In genomic region chr1:200749090-200749489, GRCh38 we compare ENCODE assay signal across 20 cellular contexts. TPM values are rescaled to one million over a fixed set of nuclear protein-coding genes. Genes with fewer than 3 reads are reported as not detected.
DNase-seq lines count a peak whose midpoint lies in the region; ATAC-seq, FAIRE-seq and TF ChIP-seq lines count a peak whose summit lies in the region.
"Had no signal": no experiment of that assay in that cellular context is flagged by ENCODE, and none has a peak within 500 bp of the region (broad histone marks: within the 10 kb centered on the region; RNA-seq: fewer than 3 reads in every experiment).

No MANE protein-coding gene starts in this region.

- no peaks in the 10 kb centered on the region for H3K27me3 Mint-ChIP-seq in Caco-2 (ENCODE audit: insufficient read depth, unreplicated experiment)
- H3K27me3 Mint-ChIP-seq: CD4-positive, CD25-positive, alpha-beta regulatory T cell had no signal

- H3K4me2 ChIP-seq in GM12878 (ENCODE audit: control insufficient read depth, insufficient read depth) = no peak overlapping the region

- POLR2A ChIA-PET in GM12878 (lab: Charles Lee) = interaction anchor here (0.6 to 0.8 kb wide), 5 partner anchors 9 to 96 kb away, joined by 3 to 8 read pairs (median 4); no protein-coding TSS in a partner anchor
- POLR2A ChIA-PET in Caco-2 (lab: Charles Lee) = no interaction called here

- no peak overlapping the region for H3K9ac ChIP-seq in GM12878 (ENCODE audit: control insufficient read depth, insufficient read depth, low read length)

- intact Hi-C loops in GM12878 (cut with micrococcal nuclease; ENCODE audit: unreplicated experiment) (no loop called here), psoas muscle (cut with DNase I) (no loop called here), Caco-2 (cut with micrococcal nuclease; ENCODE audit: unreplicated experiment) (no loop called here)

- peaks cover 22% of the 10 kb centered on the region for H3K4me1 Mint-ChIP-seq in Caco-2 (ENCODE audit: low read depth, unreplicated experiment)

- no peak for FAIRE-seq in GM12878 (lab: Jason Lieb, UNC)
- FAIRE-seq: GM12892, GM19239 had no signal

- H3K27me3 ChIP-seq in GM12878 (replicated peaks in 1 of 2; ENCODE audit: control insufficient read depth in 2 of 2, insufficient read depth in 2 of 2, low read length in 1 of 2) = no peaks in the 10 kb centered on the region
- no peaks in the 10 kb centered on the region for H3K27me3 ChIP-seq in psoas muscle (ENCODE audit: insufficient read depth in 3 of 3, low read length in 2 of 3)
- no peaks in the 10 kb centered on the region for H3K27me3 ChIP-seq in Caco-2 (replicated peaks; ENCODE audit: control insufficient read depth, insufficient read depth, low read length)
- H3K27me3 ChIP-seq: MG63 had no signal

- SMC1A ChIA-PET in GM12878 (lab: Charles Lee; ENCODE audit: uncharacterized antibody, unreplicated experiment) = interaction anchor here (0.9 to 2.4 kb wide), 10 partner anchors 9 to 127 kb away, joined by 3 to 17 read pairs (median 3); partner anchors contain the start of gene CAMSAP2

- no peak overlapping the region for H3K27ac Mint-ChIP-seq in Caco-2 (ENCODE audit: unreplicated experiment)
- H3K27ac Mint-ChIP-seq: CD4-positive, CD25-positive, alpha-beta regulatory T cell had no signal

- peak; percentile 30 for ATAC-seq in GM12878
- ATAC-seq in psoas muscle = peak; percentile 27 to 65 (median 41)
- ATAC-seq in GM21576 (IDR thresholded peaks at IDR 0.05; ENCODE audit: unreplicated experiment) = no peak
- no peak for ATAC-seq in GM19395 (IDR thresholded peaks at IDR 0.05; ENCODE audit: unreplicated experiment)

- H3K4me3 ChIP-seq in GM12878 (no peak overlapping the region), psoas muscle (no peak overlapping the region), Caco-2 (ENCODE audit: low read depth, low read length) (no peak overlapping the region)
- H3K4me3 ChIP-seq: MG63 had no signal

- H3K4me1 ChIP-seq in GM12878 (ENCODE audit: control insufficient read depth, insufficient read depth, low read length) = no peaks in the 10 kb centered on the region; the same call in 1 of the 2 replicates
- H3K4me1 ChIP-seq in psoas muscle = peaks cover 16% of the 10 kb centered on the region
- H3K4me1 ChIP-seq in Caco-2 = no peaks in the 10 kb centered on the region

- BruUV-seq in GM12878 (replicated peaks; lab: Mats Ljungman, UMichigan) (no TSS peak), Caco-2 (replicated peaks; lab: Mats Ljungman, UMichigan) (no TSS peak)

- H3K36me3 ChIP-seq in GM12878 (ENCODE audit: control insufficient read depth in 2 of 2, insufficient read depth in 2 of 2, low read length in 1 of 2) (no peaks in the 10 kb centered on the region; a peak in 2 of 4 replicates), psoas muscle (ENCODE audit: insufficient read depth in 1 of 2, low read depth in 1 of 2) (no peaks in the 10 kb centered on the region), Caco-2 (ENCODE audit: control insufficient read depth, insufficient read depth, low read length) (no peaks in the 10 kb centered on the region)

- TF ChIP-seq EP300 in GM12878 (IDR thresholded peaks at IDR 0.05; ENCODE audit: borderline replicate concordance in 1 of 2, control insufficient read depth in 1 of 2, low read depth in 2 of 2, low read length in 2 of 2) = no peak

- H3K36me3 Mint-ChIP-seq in Caco-2 (ENCODE audit: insufficient read depth, unreplicated experiment) = peaks cover 18% of the 10 kb centered on the region

- CTCF ChIA-PET in GM12878 (lab: Yijun Ruan, JAX) (interaction anchor here (0.5 to 1.5 kb wide), 7 partner anchors 8 to 223 kb away, joined by 3 to 4 read pairs (median 3); no protein-coding TSS in a partner anchor), Caco-2 (lab: Charles Lee) (no interaction called here)

- no peaks in the 10 kb centered on the region for H4K20me1 ChIP-seq in GM12878 (ENCODE audit: control insufficient read depth, insufficient read depth)

- TF ChIP-seq POLR2A in GM12878 (IDR thresholded peaks at IDR 0.05; ENCODE audit: low read depth, low read length) = no peak

- TF ChIP-seq RAD21 in GM12878 (IDR thresholded peaks at IDR 0.05; ENCODE audit: insufficient read depth, low read depth, low read length) = no peak

- TF ChIP-seq CTCF in GM12878 (IDR thresholded peaks at IDR 0.05 in 2 of 3, conservative IDR thresholded peaks at IDR 0.05 in 1 of 3; ENCODE audit: control insufficient read depth in 2 of 3, extremely low read depth in 1 of 3, insufficient read depth in 1 of 3, low read depth in 3 of 3, low read length in 3 of 3) (no peak), psoas muscle (IDR thresholded peaks at IDR 0.05) (no peak), Caco-2 (IDR thresholded peaks at IDR 0.05; ENCODE audit: insufficient read depth in 1 of 2, low read depth in 1 of 2, low read length in 1 of 2, severe bottlenecking in 1 of 2, unreplicated experiment in 1 of 2) (no peak)

- RAD21 ChIA-PET in GM12878 (lab: Charles Lee; ENCODE audit: unreplicated experiment) = no interaction called here

- in situ Hi-C loops in GM12878 (cut with MboI) = no loop called here

- peaks cover 31% of the 10 kb centered on the region for H3K79me2 ChIP-seq in GM12878 (ENCODE audit: control insufficient read depth, insufficient read depth, low read length)

- H3K9me3 ChIP-seq in GM12878 (replicated peaks; ENCODE audit: control insufficient read depth, insufficient read depth, low read length) (no peaks in the 10 kb centered on the region), psoas muscle (no peaks in the 10 kb centered on the region), Caco-2 (no peaks in the 10 kb centered on the region)
- H3K9me3 ChIP-seq: MG63 had no signal

- H2AFZ ChIP-seq in GM12878 (ENCODE audit: control insufficient read depth, low read depth, low read length) = no peak overlapping the region

- peak; percentile 82 for DNase-seq in Ammon's horn (ENCODE audit: low spot score)
- no peak for DNase-seq in GM12878 (ENCODE audit: low read depth, low spot score)
- peak; percentile 80 for DNase-seq in medulla oblongata (ENCODE audit: extremely low spot score)
- DNase-seq in psoas muscle = no peak
- DNase-seq in Caco-2 = no peak
- DNase-seq in mesenteric fat pad (ENCODE audit: low spot score) = no peak
- DNase-seq: Calu3; CD4-positive, CD25-positive, alpha-beta regulatory T cell; DMS79 treated with DMSO at 0.1 percent for 48 hours; KBM-7; MG63; NCI-H1092 treated with DMSO at 0.1 percent for 48 hours; NCI-H187; NCI-H2171; NCI-H446 treated with DMSO at 0.1 percent for 48 hours; NCI-H82 had no signal

- H3K27ac ChIP-seq in GM12878 (ENCODE audit: control insufficient read depth, insufficient read depth) (no peak overlapping the region), psoas muscle (no peak overlapping the region)

- no peak overlapping the region for H3K4me3 Mint-ChIP-seq in Caco-2 (ENCODE audit: unreplicated experiment)
- H3K4me3 Mint-ChIP-seq: CD4-positive, CD25-positive, alpha-beta regulatory T cell had no signal

- no peaks in the 10 kb centered on the region for H3K9me3 Mint-ChIP-seq in Caco-2 (ENCODE audit: unreplicated experiment)

TF ChIP-seq in GM12878, 131 proteins besides CTCF, POLR2A, EP300 and RAD21 (continues in another document):
- TF ChIP-seq ESRRA (IDR thresholded peaks at IDR 0.05; ENCODE audit: low read length) (no peak), E2F8 (IDR thresholded peaks at IDR 0.05; ENCODE audit: low read depth, partially characterized antibody) (no peak)

RNA-seq across cellular contexts. Expression of gene CAMSAP2, which starts 10.4 kb away (rescaled TPM):
- 65.0 and 65.6 TPM in 2 replicates for total RNA-seq in GM12878 (2013; cell fraction: nucleolus; rRNA removed)
- total RNA-seq in GM12878 (2014; rRNA removed) = 11.1 and 13.3 TPM in 2 replicates
- total RNA-seq in GM12878 (2014; rRNA removed; fragmentation: Illumina TruSeq; extraction: Trizol) = 19.8 and 20.1 TPM in 2 replicates
- total RNA-seq in GM12878 (2021) = 16.7 and 17.2 TPM in 2 replicates
- 2.8 TPM for polyA plus RNA-seq in GM12878 (2011; ENCODE audit: low read depth)
- polyA plus RNA-seq in GM12878 (2011; rRNA removed) = 8.6 and 11.8 TPM in 2 replicates
- 2.5 and 2.7 TPM in 2 replicates for polyA plus RNA-seq in GM12878 (2011; cell fraction: cytosol; rRNA removed)
- 7.9 and 8.3 TPM in 2 replicates for polyA plus RNA-seq in GM12878 (2011; cell fraction: nucleus; rRNA removed)
- polyA plus RNA-seq in GM12878 (2012) = 4.8 and 8.3 TPM in 2 replicates
- polyA plus RNA-seq in GM12878 (2014; fragmentation: Illumina TruSeq; extraction: Trizol) = 18.1 and 21.3 TPM in 2 replicates
- 1 to 10 TPM; 5.0 to 6.4 TPM for polyA plus RNA-seq in GM12878 (2014; fragmentation: Nextera tagmentation; extraction: Ambion mirVana)
- polyA plus RNA-seq in GM12878 (2014; rRNA removed) = 6.7 and 7.5 TPM in 2 replicates
- polyA plus RNA-seq in GM12878 (2016; fragmentation: Nextera tagmentation; extraction: Ambion mirVana) = 1 to 10 TPM; 3.9 to 6.1 TPM
- 10.9 and 15.0 TPM in 2 replicates for polyA minus RNA-seq in GM12878 (2011; rRNA and poly(A)+ RNA removed)
- polyA minus RNA-seq in GM12878 (2011; cell fraction: cytosol; rRNA and poly(A)+ RNA removed) = 4.1 and 4.8 TPM in 2 replicates
- polyA minus RNA-seq in GM12878 (2011; cell fraction: nucleus; rRNA and poly(A)+ RNA removed) = 7.3 and 13.8 TPM in 2 replicates
- 10 to 100 TPM; 37.0 to 70.8 (median 49.8) TPM for total RNA-seq in psoas muscle
- polyA plus RNA-seq in psoas muscle = 10 to 100 TPM in 1 of 3 donors, 1 to 10 TPM in 2; 4.8 to 14.2 (median 6.6) TPM
- 23.4 and 24.4 TPM in 2 replicates for total RNA-seq in Caco-2 (2022)
- 36.4 TPM for total RNA-seq in mesenteric fat pad

Comparison
In these comparisons a context has a peak if more than half of its experiments do, and no peak if none do; other contexts are left out.
1. DNase-seq: peak in Ammon's horn (single experiment) and medulla oblongata (single experiment); none in GM12878 (single experiment), psoas muscle (0 of 2), Caco-2 (0 of 2) and mesenteric fat pad (single experiment).
2. ATAC-seq: peak in GM12878 (single experiment) and psoas muscle (4 of 4); none in GM21576 (single experiment) and GM19395 (single experiment).